ENCODE assay signal across 1 cellular context in genomic region chr6:43294536-43294935, GRCh38.
TF ChIP-seq lines count a peak whose summit lies in the region.

No MANE protein-coding gene starts in this region.

TF ChIP-seq in HepG2, 621 proteins besides CTCF, POLR2A, EP300 and RAD21 (continued from another document and continues in another):
- TF ChIP-seq SNAI1 (CRISPR knock-in tag; IDR thresholded peaks at IDR 0.05; ENCODE audit: borderline replicate concordance) (no peak), NFYC (CRISPR knock-in tag; IDR thresholded peaks at IDR 0.05) (no peak), ARID5B (CRISPR knock-in tag; IDR thresholded peaks at IDR 0.05) (no peak), REST (IDR thresholded peaks at IDR 0.05; ENCODE audit: borderline replicate concordance in 1 of 2, low read depth in 1 of 2, low read length in 2 of 2) (no peak), SMAD3 (CRISPR knock-in tag; IDR thresholded peaks at IDR 0.05) (no peak), MEF2D (CRISPR knock-in tag; IDR thresholded peaks at IDR 0.05) (no peak), ZNF563 (CRISPR knock-in tag; IDR thresholded peaks at IDR 0.05) (no peak), ZBTB38 (CRISPR knock-in tag; IDR thresholded peaks at IDR 0.05) (no peak), ZNF256 (CRISPR knock-in tag; conservative IDR thresholded peaks at IDR 0.05) (no peak), ZBTB46 (CRISPR knock-in tag; IDR thresholded peaks at IDR 0.05; ENCODE audit: borderline replicate concordance) (no peak), ZNF749 (CRISPR knock-in tag; IDR thresholded peaks at IDR 0.05; ENCODE audit: borderline replicate concordance) (no peak), NBN (conservative IDR thresholded peaks at IDR 0.05) (0 out of 2 replicates have a peak, but pooled peaks have one; percentile 63), DBP (CRISPR knock-in tag; IDR thresholded peaks at IDR 0.05; ENCODE audit: not compliant biosample characterization) (no peak), ZNF34 (CRISPR knock-in tag; IDR thresholded peaks at IDR 0.05; ENCODE audit: borderline replicate concordance) (no peak), MZF1 (CRISPR knock-in tag; IDR thresholded peaks at IDR 0.05; ENCODE audit: borderline replicate concordance) (no peak), CREB1 (IDR thresholded peaks at IDR 0.05) (peak; percentile 83), CREB1 (CRISPR knock-in tag; IDR thresholded peaks at IDR 0.05) (no peak), MAF1 (CRISPR knock-in tag; IDR thresholded peaks at IDR 0.05; ENCODE audit: borderline replicate concordance) (no peak), ZKSCAN8 (CRISPR knock-in tag; IDR thresholded peaks at IDR 0.05; ENCODE audit: borderline replicate concordance) (no peak), ZNF3 (CRISPR knock-in tag; IDR thresholded peaks at IDR 0.05) (no peak), ZNF569 (CRISPR knock-in tag; IDR thresholded peaks at IDR 0.05; ENCODE audit: borderline replicate concordance) (no peak), ZNF616 (CRISPR knock-in tag; IDR thresholded peaks at IDR 0.05; ENCODE audit: low read depth) (no peak), ZNF841 (CRISPR knock-in tag; IDR thresholded peaks at IDR 0.05; ENCODE audit: borderline replicate concordance) (no peak), REXO4 (CRISPR knock-in tag; IDR thresholded peaks at IDR 0.05; ENCODE audit: borderline replicate concordance) (no peak), TRIM22 (IDR thresholded peaks at IDR 0.05) (peak; percentile 82; the same call in 1 of the 2 replicates), ZNF12 (CRISPR knock-in tag; IDR thresholded peaks at IDR 0.05) (no peak), RFX1 (IDR thresholded peaks at IDR 0.05) (no peak), FOXP1 (IDR thresholded peaks at IDR 0.05) (peak; percentile 43; the same call in 1 of the 2 replicates), FOXP1 (CRISPR knock-in tag; IDR thresholded peaks at IDR 0.05) (no peak), THYN1 (CRISPR knock-in tag; IDR thresholded peaks at IDR 0.05; ENCODE audit: borderline replicate concordance, low read depth) (no peak), ZNF704 (CRISPR knock-in tag; IDR thresholded peaks at IDR 0.05; ENCODE audit: borderline replicate concordance) (no peak), FOXA1 (IDR thresholded peaks at IDR 0.05) (0 out of 2 replicates have a peak, but pooled peaks have one; percentile 38), FOXA1 (CRISPR knock-in tag; IDR thresholded peaks at IDR 0.05) (no peak), ARNT (IDR thresholded peaks at IDR 0.05) (peak; percentile 93; the same call in 1 of the 2 replicates), FOXK2 (IDR thresholded peaks at IDR 0.05) (peak; percentile 32; the same call in 1 of the 2 replicates), IKZF1 (IDR thresholded peaks at IDR 0.05) (peak; percentile 93; the same call in 1 of the 2 replicates), MXD1 (CRISPR knock-in tag; IDR thresholded peaks at IDR 0.05) (no peak), PHF8 (CRISPR knock-in tag; IDR thresholded peaks at IDR 0.05) (no peak), MBNL3 (CRISPR knock-in tag; conservative IDR thresholded peaks at IDR 0.05) (no peak), KAT8 (CRISPR knock-in tag; IDR thresholded peaks at IDR 0.05) (no peak), HCFC1 (IDR thresholded peaks at IDR 0.05; ENCODE audit: low read depth, low read length) (no peak), SRSF1 (optimal IDR thresholded peaks at IDR 0.05; ENCODE audit: low read depth, low read length) (no peak), YEATS2 (CRISPR knock-in tag; IDR thresholded peaks at IDR 0.05; ENCODE audit: borderline replicate concordance) (no peak), ZNF33A (CRISPR knock-in tag; IDR thresholded peaks at IDR 0.05; ENCODE audit: borderline replicate concordance) (no peak), ZNF737 (CRISPR knock-in tag; IDR thresholded peaks at IDR 0.05; ENCODE audit: borderline replicate concordance) (no peak), CCAR2 (optimal IDR thresholded peaks at IDR 0.05; ENCODE audit: low read depth, low read length) (no peak), MNT (IDR thresholded peaks at IDR 0.05) (0 out of 2 replicates have a peak, but pooled peaks have one; percentile 15), HNRNPK (IDR thresholded peaks at IDR 0.05; ENCODE audit: low read depth, low read length, poor library complexity, severe bottlenecking) (no peak), KLF15 (CRISPR knock-in tag; IDR thresholded peaks at IDR 0.05; ENCODE audit: borderline replicate concordance) (no peak)
